ENCODE assay signal across 29 cellular contexts in genomic region chr5:88934401-88934800, GRCh38. TPM values are rescaled to one million over a fixed set of nuclear protein-coding genes. Genes with fewer than 3 reads are reported as not detected.
"Had no signal": no experiment of that assay in that cellular context is flagged by ENCODE, and none has a peak within 500 bp of the region (broad histone marks: within the 10 kb centered on the region; RNA-seq: fewer than 3 reads in every experiment).

No MANE protein-coding gene starts in this region.

- FAIRE-seq: colon, endometrium, endothelial cell of umbilical vein, TTC549 had no signal

- DNase-seq: activated B cell treated with CpG ODN at 0.5 μM for 24 hours; activated CD4-positive, alpha-beta T cell treated with anti-CD3 and anti-CD28 coated beads for 48 hours; activated CD4-positive, alpha-beta T cell treated with anti-CD3 and anti-CD28 coated beads, Interleukin-2, amount 50 U/mL, for 1 hour; activated CD4-positive, alpha-beta T cell treated with anti-CD3 and anti-CD28 coated beads, Interleukin-2, amount 50 U/mL, for 48 hours; activated CD8-positive, alpha-beta memory T cell treated with anti-CD3 and anti-CD28 coated beads for 24 hours; activated CD8-positive, alpha-beta T cell treated with anti-CD3 and anti-CD28 coated beads for 36 hours; activated effector memory CD4-positive, alpha-beta T cell treated with anti-CD3 and anti-CD28 coated beads, Interleukin-2, amount 50 U/mL, for 16 hours; activated naive CD4-positive, alpha-beta T cell treated with anti-CD3 and anti-CD28 coated beads for 36 hours; activated naive CD8-positive, alpha-beta T cell treated with anti-CD3 and anti-CD28 coated beads for 36 hours; activated naive CD8-positive, alpha-beta T cell treated with anti-CD3 and anti-CD28 coated beads, Interleukin-2, amount 50 U/mL, for 24 hours; activated T-cell treated with anti-CD3 and anti-CD28 coated beads, Interleukin-2, amount 50 U/mL, for 48 hours; adrenal gland; amygdala; aorta; body of pancreas; caudate nucleus; cortex of kidney; effector CD8-positive, alpha-beta T cell; esophagus squamous epithelium; foreskin melanocyte; T-helper 2 cell; WERI-Rb-1 had no signal

- H3K27ac ChIP-seq: adrenal gland, body of pancreas, epithelial cell of prostate, esophagus squamous epithelium, gastroesophageal sphincter, WERI-Rb-1 had no signal

- H3K4me1 ChIP-seq: body of pancreas, esophagus squamous epithelium, gastroesophageal sphincter had no signal

- H3K36me3 ChIP-seq: adrenal gland, esophagus squamous epithelium, gastroesophageal sphincter, WERI-Rb-1 had no signal

- H3K9me3 ChIP-seq: adrenal gland, body of pancreas, esophagus squamous epithelium, gastroesophageal sphincter had no signal

- ATAC-seq: activated CD4-positive, CD25-positive, alpha-beta regulatory T cell treated with anti-CD3 and anti-CD28 coated beads, Interleukin-2, amount 50 U/mL, for 24 hours; activated CD8-positive, alpha-beta T cell treated with anti-CD3 and anti-CD28 coated beads for 36 hours; activated naive CD8-positive, alpha-beta T cell treated with anti-CD3 and anti-CD28 coated beads, Interleukin-2, amount 50 U/mL, for 24 hours; body of pancreas; gastroesophageal sphincter had no signal

- H3K27me3 ChIP-seq: adrenal gland, body of pancreas, esophagus squamous epithelium, gastroesophageal sphincter had no signal

- H3K4me3 ChIP-seq: adrenal gland, body of pancreas, esophagus squamous epithelium, gastroesophageal sphincter had no signal

RNA-seq across cellular contexts. Expression of gene MEF2C, which starts 51.4 kb away (rescaled TPM):
- total RNA-seq: activated naive CD4-positive, alpha-beta T cell treated with anti-CD3 and anti-CD28 coated beads for 36 hours had no signal
